ENCODE assay signal across 13 cellular contexts in the genomic region with DNA sequence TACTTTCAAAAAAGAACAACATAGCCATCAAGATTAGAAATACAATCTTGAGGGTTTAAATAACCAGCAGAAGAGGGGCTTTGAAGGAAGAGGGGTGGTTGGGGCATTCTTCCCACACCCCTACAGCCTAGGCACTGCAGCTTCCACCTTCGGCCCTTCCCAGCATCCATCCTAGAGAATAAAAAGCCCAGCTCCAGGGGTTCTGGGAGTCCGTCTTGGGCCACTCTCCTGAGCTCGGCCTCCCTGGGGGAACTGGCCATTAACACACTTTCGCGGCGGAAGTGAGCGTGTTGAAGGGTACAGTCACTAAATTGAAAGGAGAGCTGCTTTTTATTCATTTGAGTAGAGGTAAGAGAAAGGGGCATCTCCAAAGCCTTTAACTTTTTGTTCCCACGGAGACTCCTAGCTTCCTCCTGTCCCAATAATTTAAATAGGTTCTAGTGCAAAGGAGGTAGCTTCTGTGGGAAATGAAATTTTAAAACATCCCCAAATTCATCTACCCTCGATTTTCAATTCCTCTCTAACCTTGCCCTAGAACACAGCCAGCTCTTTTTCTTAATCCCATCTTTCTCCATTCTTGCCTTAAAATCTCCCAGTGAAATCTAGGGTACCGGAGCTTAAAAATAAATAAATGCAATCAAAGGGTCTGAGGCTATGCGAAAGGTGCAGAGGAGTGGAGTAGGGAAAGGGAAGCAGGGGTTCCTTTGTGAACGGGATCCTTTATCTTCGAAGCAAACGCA. TPM values are rescaled to one million over a fixed set of nuclear protein-coding genes. Genes with fewer than 3 reads are reported as not detected.
DNase-seq lines count a peak whose midpoint lies in the region; ATAC-seq, FAIRE-seq and TF ChIP-seq lines count a peak whose summit lies in the region.
"Had no signal": no experiment of that assay in that cellular context is flagged by ENCODE, and none has a peak within 500 bp of the region (broad histone marks: within the 10 kb centered on the region; RNA-seq: fewer than 3 reads in every experiment).

No MANE protein-coding gene starts in this region.

- H2AFZ ChIP-seq in astrocyte (ENCODE audit: low read depth, low read length) = no peak overlapping the region

- no peak overlapping the region; the same call in 1 of the 2 replicates for H3K27ac ChIP-seq in HUES6 (ENCODE audit: low read depth, low read length)
- no peak overlapping the region for H3K27ac ChIP-seq in astrocyte (ENCODE audit: low read depth, low read length)
- H3K27ac ChIP-seq in layer of hippocampus (ENCODE audit: low read depth, low read length) = peak overlapping the region; percentile 69
- H3K27ac ChIP-seq in stomach smooth muscle (ENCODE audit: low read length) = peak overlapping the region; percentile 55

- no peaks in the 10 kb centered on the region for H4K20me1 ChIP-seq in astrocyte (ENCODE audit: insufficient read depth, low read length)

- H3K79me2 ChIP-seq in astrocyte (ENCODE audit: insufficient read depth, low read length) = peaks cover 21% of the 10 kb centered on the region

- H3K4me3 Mint-ChIP-seq in astrocyte (ENCODE audit: unreplicated experiment) (peak overlapping the region; percentile 57), immature natural killer cell (no peak overlapping the region)

- no peak for ATAC-seq in GM21515 (IDR thresholded peaks at IDR 0.05; ENCODE audit: unreplicated experiment)
- ATAC-seq: stimulated activated naive CD8-positive, alpha-beta T cell treated with anti-CD3 and anti-CD28 coated beads, Interleukin-15, Interleukin-2, amounts not matched to agents 100 U/mL and 50 U/mL, for 24 hours had no signal

- TF ChIP-seq CTCF in astrocyte (IDR thresholded peaks at IDR 0.05; ENCODE audit: insufficient read depth, low read depth, low read length) = no peak

- H3K27me3 Mint-ChIP-seq in astrocyte (ENCODE audit: low read depth, unreplicated experiment) (peaks cover 32% of the 10 kb centered on the region), immature natural killer cell (ENCODE audit: low read depth in 3 of 3) (peaks cover 14 to 37% (median 18%) of the 10 kb centered on the region in 3 donors)

- H3K4me3 ChIP-seq in HUES6 (ENCODE audit: low read depth, low read length) (peak overlapping the region; percentile 82), astrocyte (ENCODE audit: insufficient read depth, low read depth, low read length) (no peak overlapping the region), stomach smooth muscle (ENCODE audit: low read length in 2 of 2) (peak overlapping the region in 1 of 2 donors; percentile 15)
- H3K4me3 ChIP-seq: HAP-1 had no signal

- H3K9me3 Mint-ChIP-seq in astrocyte (ENCODE audit: unreplicated experiment) = no peaks in the 10 kb centered on the region
- peaks cover 0 to 5% (median under 1%) of the 10 kb centered on the region in 6 donors for H3K9me3 Mint-ChIP-seq in immature natural killer cell

- DNase-seq in astrocyte (ENCODE audit: low read depth) (no peak), immature natural killer cell (no peak)
- no peak for DNase-seq in NK-92 treated with Interleukin-12 subunit alpha and Interleukin-12 subunit beta, amount 100 ng/mL, for 24 hours (lab: John Stamatoyannopoulos, UW)
- DNase-seq: activated CD4-positive, alpha-beta T cell treated with anti-CD3 and anti-CD28 coated beads for 4 hours; activated gamma-delta T cell; NCI-H187 treated with DMSO at 0.1 percent for 48 hours; stimulated activated naive CD8-positive, alpha-beta T cell treated with anti-CD3 and anti-CD28 coated beads, Interleukin-15, Interleukin-2, amounts not matched to agents 100 U/mL and 50 U/mL, for 24 hours; SW 1271 had no signal

- no peak overlapping the region for H3K27ac Mint-ChIP-seq in astrocyte (ENCODE audit: unreplicated experiment)
- H3K27ac Mint-ChIP-seq in immature natural killer cell = no peak overlapping the region

- H3K9me3 ChIP-seq in HUES6 (ENCODE audit: control insufficient read depth, insufficient read depth, low read depth, low read length) (no peaks in the 10 kb centered on the region), astrocyte (ENCODE audit: insufficient read depth, low read depth, low read length) (no peaks in the 10 kb centered on the region), stomach smooth muscle (ENCODE audit: control insufficient read depth in 2 of 2, low read length in 2 of 2) (no peaks in the 10 kb centered on the region)
- H3K9me3 ChIP-seq: HAP-1 had no signal

- no peaks in the 10 kb centered on the region for H3K36me3 Mint-ChIP-seq in astrocyte (ENCODE audit: low read depth, unreplicated experiment)
- no peaks in the 10 kb centered on the region for H3K36me3 Mint-ChIP-seq in immature natural killer cell

- peak overlapping the region; percentile 80 for H3K4me2 ChIP-seq in astrocyte (ENCODE audit: low read length)

- no peaks in the 10 kb centered on the region for H3K36me3 ChIP-seq in HUES6 (ENCODE audit: control insufficient read depth, insufficient read depth, low read length)
- no peaks in the 10 kb centered on the region for H3K36me3 ChIP-seq in astrocyte (ENCODE audit: insufficient read depth, low read length)
- no peaks in the 10 kb centered on the region for H3K36me3 ChIP-seq in stomach smooth muscle (ENCODE audit: control insufficient read depth in 2 of 2, insufficient read depth in 2 of 2, low read length in 2 of 2)
- H3K36me3 ChIP-seq: HAP-1 had no signal

- H3K4me1 Mint-ChIP-seq in astrocyte (ENCODE audit: low read depth, unreplicated experiment) (peaks cover 3% of the 10 kb centered on the region), immature natural killer cell (peaks cover 0 to 2% of the 10 kb centered on the region in 2 donors)

- no peak for FAIRE-seq in astrocyte (lab: Jason Lieb, UNC)

- H3K27me3 ChIP-seq in HUES6 (ENCODE audit: control insufficient read depth, insufficient read depth, low read length) = peaks cover 99% of the 10 kb centered on the region
- H3K27me3 ChIP-seq in astrocyte (ENCODE audit: insufficient read depth, low read length) = peaks cover 98% of the 10 kb centered on the region
- no peaks in the 10 kb centered on the region for H3K27me3 ChIP-seq in layer of hippocampus (ENCODE audit: control insufficient read depth, insufficient read depth, low read length)
- peaks cover 56 to 59% of the 10 kb centered on the region in 2 donors for H3K27me3 ChIP-seq in stomach smooth muscle (ENCODE audit: control insufficient read depth in 1 of 2, insufficient read depth in 2 of 2, low read length in 2 of 2)

- H3K4me1 ChIP-seq in HUES6 (ENCODE audit: control insufficient read depth, insufficient read depth, low read length) (peaks cover 40% of the 10 kb centered on the region), astrocyte (ENCODE audit: insufficient read depth, low read length) (peaks cover 24% of the 10 kb centered on the region), stomach smooth muscle (ENCODE audit: control insufficient read depth, insufficient read depth, low read length) (peaks cover 59% of the 10 kb centered on the region)
- H3K4me1 ChIP-seq: HAP-1 had no signal

- H3K9ac ChIP-seq in HUES6 (ENCODE audit: low read length) (peak overlapping the region; percentile 78), astrocyte (ENCODE audit: low read length) (peak overlapping the region; percentile 47), stomach smooth muscle (ENCODE audit: low read length in 2 of 2) (no peak overlapping the region)

RNA-seq across cellular contexts. Expression of a gene that starts 31.1 kb away (rescaled TPM):
- total RNA-seq in astrocyte = 8.8 and 9.4 TPM in 2 replicates
- not detected for polyA plus RNA-seq in immature natural killer cell

Comparison
In these comparisons a context has a peak if more than half of its experiments do, and no peak if none do; other contexts are left out.
1. H3K27ac ChIP-seq: peak in layer of hippocampus (single experiment) and stomach smooth muscle (single experiment); none in HUES6 (single experiment) and astrocyte (single experiment).
2. H3K9ac ChIP-seq: peak in HUES6 (single experiment) and astrocyte (single experiment); none in stomach smooth muscle (0 of 2).